7 cellular contexts compared by ENCODE assay signal in genomic region chr11:78562398-78562797, GRCh38. TPM values are rescaled to one million over a fixed set of nuclear protein-coding genes. Genes with fewer than 3 reads are reported as not detected.
DNase-seq lines count a peak whose midpoint lies in the region; ATAC-seq and TF ChIP-seq lines count a peak whose summit lies in the region.

No MANE protein-coding gene starts in this region.

- intact Hi-C loops in PC-3 (cut with micrococcal nuclease): loop anchor here (5.0 kb wide), 3 partner anchors 90 to 215 kb away; no protein-coding TSS in a partner anchor

- H3K36me3 ChIP-seq in PC-3 (ENCODE audit: low read depth, low read length): peaks cover 34% of the 10 kb centered on the region

- peaks cover 48% of the 10 kb centered on the region for H3K4me1 ChIP-seq in PC-3 (ENCODE audit: insufficient read depth, low read length)

- no peaks in the 10 kb centered on the region for H4K20me1 ChIP-seq in PC-3 (ENCODE audit: low read length)

- H3K4me2 ChIP-seq in PC-3 (ENCODE audit: low read length): peak overlapping the region; percentile 59

- peak; percentile 37 for ATAC-seq in PC-3
- ATAC-seq in HG03280 (IDR thresholded peaks at IDR 0.05; ENCODE audit: unreplicated experiment): no peak
- ATAC-seq in GM18520 (IDR thresholded peaks at IDR 0.05; ENCODE audit: unreplicated experiment): no peak

- H2AFZ ChIP-seq in PC-3 (ENCODE audit: low read length): peak overlapping the region; percentile 4; the same call in 1 of the 2 replicates

- H3K27me3 ChIP-seq in PC-3 (ENCODE audit: low read length): no peaks in the 10 kb centered on the region

- peaks cover 4% of the 10 kb centered on the region for H3F3A ChIP-seq in PC-3 (ENCODE audit: low read length, unreplicated experiment)

- CTCF ChIA-PET in PC-3 (lab: Charles Lee): no interaction called here

- POLR2A ChIA-PET in PC-3 (lab: Charles Lee; ENCODE audit: unreplicated experiment): no interaction called here

- DNase-seq in ELR (ENCODE audit: low read depth) (peak; percentile 78), PC-3 (peak; percentile 72), epithelial cell of prostate (ENCODE audit: low read depth, low spot score) (no peak), T1000 (lab: John Stamatoyannopoulos, UW) (no peak)

- BruUV-seq in PC-3 (replicated peaks; lab: Mats Ljungman, UMichigan): no TSS peak

- peak overlapping the region; percentile 3; the same call in 1 of the 2 replicates for H3K4me3 ChIP-seq in PC-3 (ENCODE audit: low read length)
- no peak overlapping the region for H3K4me3 ChIP-seq in skin epidermis

- no peaks in the 10 kb centered on the region for H3K9me2 ChIP-seq in PC-3 (replicated peaks; ENCODE audit: low read length)

- TF ChIP-seq CTCF in PC-3 (conservative IDR thresholded peaks at IDR 0.05; ENCODE audit: low read depth, low read length): no peak

- no peaks in the 10 kb centered on the region for H3K9me3 ChIP-seq in PC-3 (ENCODE audit: low read length)

- H3K79me2 ChIP-seq in PC-3 (ENCODE audit: low read length): peaks cover 45% of the 10 kb centered on the region

- peak overlapping the region; percentile 53 for H3K27ac ChIP-seq in PC-3 (ENCODE audit: low read length)
- H3K27ac ChIP-seq in epithelial cell of prostate: peak overlapping the region; percentile 6
- peak overlapping the region in 13 of 21 experiments; percentile 18 to 75 (median 57) for H3K27ac ChIP-seq in skin epidermis

- H3K9ac ChIP-seq in PC-3 (ENCODE audit: low read length): peak overlapping the region; percentile 0; the same call in 1 of the 2 replicates

RNA-seq across cellular contexts. Expression of gene NARS2, which starts 12.3 kb away (rescaled TPM):
- total RNA-seq in PC-3 (2014; rRNA removed): 33.5 and 35.5 TPM in 2 replicates

Comparison
In these comparisons a context has a peak if more than half of its experiments do, and no peak if none do; other contexts are left out.
1. DNase-seq: peak in ELR (single experiment) and PC-3 (single experiment); none in epithelial cell of prostate (single experiment) and T1000 (single experiment).
2. H3K27ac ChIP-seq: peak in every context shown above with its lines; median percentile 57 in skin epidermis; 53 in PC-3; 6 in epithelial cell of prostate.